Comparison of ENCODE assay signal across 17 cellular contexts in genomic region chr18:48819781-48820482, GRCh38.
DNase-seq lines count a peak whose midpoint lies in the region; ATAC-seq and TF ChIP-seq lines count a peak whose summit lies in the region.
"Had no signal": no experiment of that assay in that cellular context is flagged by ENCODE, and none has a peak within 500 bp of the region (broad histone marks: within the 10 kb centered on the region; RNA-seq: fewer than 3 reads in every experiment).

No MANE protein-coding gene starts in this region.

- peaks cover 33% of the 10 kb centered on the region for H3K4me1 Mint-ChIP-seq in chondrocyte (ENCODE audit: low read depth)
- H3K4me1 Mint-ChIP-seq in natural killer cell: peaks cover 82 to 91% of the 10 kb centered on the region in 2 donors

- H3K9me3 Mint-ChIP-seq in chondrocyte (ENCODE audit: low read depth): peaks cover 9% of the 10 kb centered on the region
- no peaks in the 10 kb centered on the region for H3K9me3 Mint-ChIP-seq in natural killer cell

- TF ChIP-seq POLR2A in uterus (IDR thresholded peaks at IDR 0.05): no peak

- no peak for TF ChIP-seq CTCF in chondrocyte (IDR thresholded peaks at IDR 0.05)
- TF ChIP-seq CTCF in natural killer cell (IDR thresholded peaks at IDR 0.05): no peak
- TF ChIP-seq CTCF in uterus (IDR thresholded peaks at IDR 0.05): no peak

- DNase-seq in activated effector memory CD4-positive, alpha-beta T cell treated with anti-CD3 and anti-CD28 coated beads, Interleukin-2, amount 50 U/mL, for 16 hours: peak; percentile 36
- no peak for DNase-seq in activated effector memory CD4-positive, alpha-beta T cell treated with Interleukin-2 at 50 U/mL for 16 hours
- DNase-seq in chondrocyte (ENCODE audit: low spot score) (peak; percentile 58), natural killer cell (peak; percentile 14), uterus (peak; percentile 4 to 11), H7 (no peak), kidney glomerular epithelial cell (lab: John Stamatoyannopoulos, UW) (no peak), NCI-H1694 (lab: John Stamatoyannopoulos, UW) (no peak)
- DNase-seq: activated gamma-delta T cell treated with Interleukin-2 at 50 U/mL for 16 hours, DMS 273 treated with DMSO at 0.1 percent for 48 hours, Kasumi-1, NCI-H1930, NCI-H82, trophoblast cell had no signal

- H3K27ac Mint-ChIP-seq in chondrocyte (ENCODE audit: unreplicated experiment) (peak overlapping the region; percentile 36), natural killer cell (peak overlapping the region; percentile 75 to 81)

- H3K36me3 Mint-ChIP-seq in chondrocyte (ENCODE audit: low read depth) (peaks cover 66% of the 10 kb centered on the region), natural killer cell (peaks cover 9% of the 10 kb centered on the region)

- no peak overlapping the region for H3K4me3 ChIP-seq in uterus
- H3K4me3 ChIP-seq in H7 (ENCODE audit: insufficient read depth, low read depth, low read length): no peak overlapping the region
- H3K4me3 ChIP-seq: breast epithelium, skin epidermis had no signal

- no peaks in the 10 kb centered on the region for H3K4me1 ChIP-seq in uterus
- H3K4me1 ChIP-seq: breast epithelium had no signal

- H3K27me3 ChIP-seq in uterus (no peaks in the 10 kb centered on the region), H7 (ENCODE audit: control insufficient read depth, insufficient read depth, low read length) (no peaks in the 10 kb centered on the region)
- H3K27me3 ChIP-seq: breast epithelium had no signal

- no peak for ATAC-seq in natural killer cell

- no peaks in the 10 kb centered on the region for H3K36me3 ChIP-seq in uterus
- no peaks in the 10 kb centered on the region for H3K36me3 ChIP-seq in H7 (replicated peaks; ENCODE audit: control insufficient read depth, insufficient read depth, low read length)
- H3K36me3 ChIP-seq: breast epithelium had no signal

- no peak overlapping the region for H3K27ac ChIP-seq in uterus
- H3K27ac ChIP-seq: breast epithelium had no signal

- H3K27me3 Mint-ChIP-seq in chondrocyte (ENCODE audit: low read depth) (no peaks in the 10 kb centered on the region), natural killer cell (ENCODE audit: low read depth in 2 of 2) (no peaks in the 10 kb centered on the region)
- H3K27me3 Mint-ChIP-seq: naive thymus-derived CD4-positive, alpha-beta T cell had no signal

- intact Hi-C loops in natural killer cell (cut with micrococcal nuclease) (loop anchor here (10.0 kb wide), 1 partner anchor 235 kb away; no protein-coding TSS in a partner anchor), uterus (cut with DNase I; ENCODE audit: low total_unique reads) (no loop called here)

- H3K4me3 Mint-ChIP-seq in chondrocyte (ENCODE audit: unreplicated experiment) (no peak overlapping the region), natural killer cell (no peak overlapping the region)
- H3K4me3 Mint-ChIP-seq: naive thymus-derived CD4-positive, alpha-beta T cell had no signal

- H3K9me3 ChIP-seq in uterus: no peaks in the 10 kb centered on the region
- H3K9me3 ChIP-seq: breast epithelium had no signal

Comparison
In these comparisons a context has a peak if more than half of its experiments do, and no peak if none do; other contexts are left out.
1. DNase-seq: peak in activated effector memory CD4-positive, alpha-beta T cell treated with anti-CD3 and anti-CD28 coated beads, Interleukin-2, amount 50 U/mL, for 16 hours (single experiment), chondrocyte (single experiment), natural killer cell (single experiment) and uterus (2 of 2); none in activated effector memory CD4-positive, alpha-beta T cell treated with Interleukin-2 at 50 U/mL for 16 hours (single experiment), H7 (single experiment), kidney glomerular epithelial cell (single experiment) and NCI-H1694 (single experiment).